8 cellular contexts compared by ENCODE assay signal in the genomic region with DNA sequence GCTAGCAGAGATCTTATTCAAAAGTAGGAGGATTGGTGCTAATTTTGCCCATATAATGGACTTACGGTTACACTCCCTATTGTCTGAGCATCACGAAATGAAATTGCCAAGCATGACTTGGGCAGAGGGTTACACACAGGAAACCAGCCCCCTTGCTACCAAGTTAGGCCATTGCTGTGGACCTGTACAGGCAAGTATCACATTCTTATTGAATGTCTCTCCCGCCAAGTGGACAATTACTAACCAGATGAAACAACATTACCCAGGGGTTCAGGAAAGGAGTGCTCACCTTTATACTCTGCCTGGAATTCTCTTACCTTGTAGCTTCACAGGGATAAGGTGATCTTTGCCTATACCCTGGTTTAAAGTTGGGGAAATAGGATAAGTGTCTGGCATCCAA.
"Had no signal": no experiment of that assay in that cellular context is flagged by ENCODE, and none has a peak within 500 bp of the region (broad histone marks: within the 10 kb centered on the region; RNA-seq: fewer than 3 reads in every experiment).

No MANE protein-coding gene starts in this region.

- DNase-seq: H9, HFFc6, KBM-7 had no signal

- H3K4me3 ChIP-seq: GM23338 had no signal

- H3K27ac ChIP-seq: KMS-11 had no signal

- FAIRE-seq: H1, H54, HepG2 had no signal
